8 cellular contexts compared by ENCODE assay signal in the genomic region with DNA sequence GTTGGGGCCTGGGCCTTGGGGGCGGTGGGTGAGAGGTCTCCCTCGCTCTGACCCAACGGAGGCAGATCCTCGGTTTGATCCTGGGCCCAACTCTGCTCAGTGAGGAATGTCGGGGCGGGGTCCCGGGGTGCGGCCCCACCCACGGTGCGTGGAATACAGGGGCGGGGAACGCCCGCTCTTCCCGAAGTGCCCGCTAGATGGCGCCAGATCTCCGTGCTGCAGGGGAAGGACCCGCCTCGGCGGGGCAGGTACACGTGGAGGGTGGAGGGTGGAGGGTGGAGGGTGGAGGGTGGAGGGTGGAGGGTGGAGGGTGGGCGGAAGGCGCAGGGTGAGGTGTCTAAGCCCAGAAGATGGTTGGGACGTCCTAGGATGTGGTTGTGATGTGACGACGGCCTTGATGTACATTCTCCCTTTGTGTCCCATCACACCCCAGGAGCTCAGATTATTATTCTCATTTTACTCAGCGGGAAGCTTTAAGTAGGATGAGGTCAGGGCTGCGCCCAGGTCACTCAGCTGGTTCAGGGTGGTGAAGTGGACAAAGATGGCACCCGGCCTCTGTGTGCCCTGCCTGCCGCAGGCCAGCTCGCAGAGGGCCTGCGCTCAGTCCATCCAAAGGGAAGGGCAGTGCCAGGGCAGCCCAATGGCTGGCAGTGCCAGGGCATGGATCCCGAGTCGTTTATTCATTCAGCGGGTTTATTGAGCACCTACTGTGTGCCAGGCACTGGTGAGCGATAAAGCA. TPM values are rescaled to one million over a fixed set of nuclear protein-coding genes. Genes with fewer than 3 reads are reported as not detected.
DNase-seq lines count a peak whose midpoint lies in the region; ATAC-seq and TF ChIP-seq lines count a peak whose summit lies in the region.

No MANE protein-coding gene starts in this region.

- no peak for DNase-seq in AG09319 (ENCODE audit: extremely low read depth, low read depth)
- DNase-seq in NCI-H526 treated with DMSO at 0.1 percent for 48 hours (lab: John Stamatoyannopoulos, UW): peak; percentile 25
- DNase-seq in activated CD8-positive, alpha-beta memory T cell treated with anti-CD3 and anti-CD28 coated beads for 24 hours: peak; percentile 98
- peak; percentile 69 to 81 (median 77) for DNase-seq in effector memory CD4-positive, alpha-beta T cell
- DNase-seq in mucosa of descending colon: peak; percentile 88 to 93 (median 89)
- peak; percentile 96 for DNase-seq in stimulated activated CD8-positive, alpha-beta memory T cell treated with anti-CD3 and anti-CD28 coated beads, Interleukin-4, amount 100 ng/mL, for 48 hours

- H3K36me3 ChIP-seq in effector memory CD4-positive, alpha-beta T cell (ENCODE audit: control insufficient read depth, insufficient read depth, low read length): no peaks in the 10 kb centered on the region
- H3K36me3 ChIP-seq in mucosa of descending colon (ENCODE audit: low read depth): no peaks in the 10 kb centered on the region

- no peak overlapping the region for H3K27ac ChIP-seq in effector memory CD4-positive, alpha-beta T cell (ENCODE audit: insufficient read depth, low read length, poor library complexity, severe bottlenecking)

- peaks cover 6% of the 10 kb centered on the region for H3K4me1 ChIP-seq in effector memory CD4-positive, alpha-beta T cell (ENCODE audit: control insufficient read depth, insufficient read depth, low read length, poor library complexity, severe bottlenecking)
- no peaks in the 10 kb centered on the region for H3K4me1 ChIP-seq in mucosa of descending colon (ENCODE audit: low read depth)

- no peak overlapping the region for H3K4me3 ChIP-seq in effector memory CD4-positive, alpha-beta T cell (ENCODE audit: insufficient read depth, low read depth, low read length, poor library complexity, severe bottlenecking)
- H3K4me3 ChIP-seq in mucosa of descending colon: no peak overlapping the region

- intact Hi-C loops in mucosa of descending colon (cut with DNase I, micrococcal nuclease): loop anchor here (2.0 to 5.0 kb wide), 2 partner anchors 68 to 84 kb away; no protein-coding TSS in a partner anchor

- ATAC-seq in GM18867 (IDR thresholded peaks at IDR 0.05; ENCODE audit: unreplicated experiment) (peak; percentile 76), HG03135 (IDR thresholded peaks at IDR 0.05; ENCODE audit: unreplicated experiment) (peak; percentile 62), mucosa of descending colon (peak; percentile 98)

- H3K27me3 ChIP-seq in effector memory CD4-positive, alpha-beta T cell (replicated peaks; ENCODE audit: control insufficient read depth, insufficient read depth, low read length, poor library complexity, severe bottlenecking): no peaks in the 10 kb centered on the region

- TF ChIP-seq CTCF in AG09319 (IDR thresholded peaks at IDR 0.05; ENCODE audit: low read depth, low read length): peak; percentile 71
- TF ChIP-seq CTCF in mucosa of descending colon (IDR thresholded peaks at IDR 0.05): peak; percentile 85

- no peaks in the 10 kb centered on the region for H3K9me3 ChIP-seq in effector memory CD4-positive, alpha-beta T cell (ENCODE audit: control insufficient read depth, low read length)
- H3K9me3 ChIP-seq in mucosa of descending colon: no peaks in the 10 kb centered on the region

RNA-seq across cellular contexts. Expression of a gene that starts 9.4 kb away (rescaled TPM):
- 1,000 to 10,000 TPM; 1,569 to 1,671 (median 1,618) TPM for total RNA-seq in mucosa of descending colon

RNA-seq across cellular contexts. Expression of a gene that starts 46.3 kb away (rescaled TPM):
- 1,000 to 10,000 TPM in 1 of 3 donors, 100 to 1,000 TPM in 2; 198 to 1,033 (median 284) TPM for total RNA-seq in mucosa of descending colon

RNA-seq across cellular contexts. Expression of a gene that starts 48.9 kb away (rescaled TPM):
- total RNA-seq in mucosa of descending colon: 10 to 100 TPM; 58.1 to 66.5 (median 60.6) TPM
